1 cellular context compared by ENCODE assay signal in the genomic region with DNA sequence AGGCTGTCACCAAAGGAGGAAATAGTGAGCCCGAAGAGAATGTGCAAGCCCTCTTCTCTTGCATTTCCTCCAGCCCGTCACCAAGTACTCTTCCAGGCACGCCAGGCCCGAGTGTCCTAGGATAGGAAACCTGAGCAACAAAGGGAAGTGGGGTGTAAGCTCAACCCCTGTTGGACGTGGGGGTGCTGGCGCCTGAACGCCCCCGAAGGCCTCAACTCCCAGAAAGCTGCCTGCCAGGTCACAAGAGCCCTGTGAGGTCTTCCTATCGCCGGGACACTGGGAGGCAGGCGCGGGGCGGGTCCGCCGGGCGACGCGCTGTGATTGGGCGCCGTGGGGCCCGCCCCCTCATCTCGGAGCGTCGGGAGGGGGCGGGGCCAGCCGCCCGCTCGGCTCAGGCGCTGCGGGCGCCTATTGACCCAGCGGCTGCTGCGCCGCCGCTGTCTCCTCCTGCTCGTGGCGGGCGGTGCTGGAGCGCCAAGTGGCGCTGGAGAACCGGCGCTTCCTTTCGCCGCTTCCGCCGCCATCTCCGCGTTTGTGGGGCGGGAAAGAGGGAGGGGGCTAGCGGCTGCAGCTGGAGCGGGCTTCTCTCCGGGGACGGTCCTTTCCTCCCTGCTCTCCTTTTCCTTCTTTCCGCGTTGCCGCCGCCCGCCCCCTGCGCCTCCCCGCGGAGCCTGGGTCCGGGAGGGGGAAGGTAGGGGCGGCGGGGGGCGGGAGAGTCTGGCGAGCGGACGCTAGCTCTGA.
TF ChIP-seq lines count a peak whose summit lies in the region.

No MANE protein-coding gene starts in this region.

TF ChIP-seq in HepG2, 621 proteins besides CTCF, POLR2A, EP300 and RAD21 (continued from another document and continues in another):
- TF ChIP-seq, protein P1, sequence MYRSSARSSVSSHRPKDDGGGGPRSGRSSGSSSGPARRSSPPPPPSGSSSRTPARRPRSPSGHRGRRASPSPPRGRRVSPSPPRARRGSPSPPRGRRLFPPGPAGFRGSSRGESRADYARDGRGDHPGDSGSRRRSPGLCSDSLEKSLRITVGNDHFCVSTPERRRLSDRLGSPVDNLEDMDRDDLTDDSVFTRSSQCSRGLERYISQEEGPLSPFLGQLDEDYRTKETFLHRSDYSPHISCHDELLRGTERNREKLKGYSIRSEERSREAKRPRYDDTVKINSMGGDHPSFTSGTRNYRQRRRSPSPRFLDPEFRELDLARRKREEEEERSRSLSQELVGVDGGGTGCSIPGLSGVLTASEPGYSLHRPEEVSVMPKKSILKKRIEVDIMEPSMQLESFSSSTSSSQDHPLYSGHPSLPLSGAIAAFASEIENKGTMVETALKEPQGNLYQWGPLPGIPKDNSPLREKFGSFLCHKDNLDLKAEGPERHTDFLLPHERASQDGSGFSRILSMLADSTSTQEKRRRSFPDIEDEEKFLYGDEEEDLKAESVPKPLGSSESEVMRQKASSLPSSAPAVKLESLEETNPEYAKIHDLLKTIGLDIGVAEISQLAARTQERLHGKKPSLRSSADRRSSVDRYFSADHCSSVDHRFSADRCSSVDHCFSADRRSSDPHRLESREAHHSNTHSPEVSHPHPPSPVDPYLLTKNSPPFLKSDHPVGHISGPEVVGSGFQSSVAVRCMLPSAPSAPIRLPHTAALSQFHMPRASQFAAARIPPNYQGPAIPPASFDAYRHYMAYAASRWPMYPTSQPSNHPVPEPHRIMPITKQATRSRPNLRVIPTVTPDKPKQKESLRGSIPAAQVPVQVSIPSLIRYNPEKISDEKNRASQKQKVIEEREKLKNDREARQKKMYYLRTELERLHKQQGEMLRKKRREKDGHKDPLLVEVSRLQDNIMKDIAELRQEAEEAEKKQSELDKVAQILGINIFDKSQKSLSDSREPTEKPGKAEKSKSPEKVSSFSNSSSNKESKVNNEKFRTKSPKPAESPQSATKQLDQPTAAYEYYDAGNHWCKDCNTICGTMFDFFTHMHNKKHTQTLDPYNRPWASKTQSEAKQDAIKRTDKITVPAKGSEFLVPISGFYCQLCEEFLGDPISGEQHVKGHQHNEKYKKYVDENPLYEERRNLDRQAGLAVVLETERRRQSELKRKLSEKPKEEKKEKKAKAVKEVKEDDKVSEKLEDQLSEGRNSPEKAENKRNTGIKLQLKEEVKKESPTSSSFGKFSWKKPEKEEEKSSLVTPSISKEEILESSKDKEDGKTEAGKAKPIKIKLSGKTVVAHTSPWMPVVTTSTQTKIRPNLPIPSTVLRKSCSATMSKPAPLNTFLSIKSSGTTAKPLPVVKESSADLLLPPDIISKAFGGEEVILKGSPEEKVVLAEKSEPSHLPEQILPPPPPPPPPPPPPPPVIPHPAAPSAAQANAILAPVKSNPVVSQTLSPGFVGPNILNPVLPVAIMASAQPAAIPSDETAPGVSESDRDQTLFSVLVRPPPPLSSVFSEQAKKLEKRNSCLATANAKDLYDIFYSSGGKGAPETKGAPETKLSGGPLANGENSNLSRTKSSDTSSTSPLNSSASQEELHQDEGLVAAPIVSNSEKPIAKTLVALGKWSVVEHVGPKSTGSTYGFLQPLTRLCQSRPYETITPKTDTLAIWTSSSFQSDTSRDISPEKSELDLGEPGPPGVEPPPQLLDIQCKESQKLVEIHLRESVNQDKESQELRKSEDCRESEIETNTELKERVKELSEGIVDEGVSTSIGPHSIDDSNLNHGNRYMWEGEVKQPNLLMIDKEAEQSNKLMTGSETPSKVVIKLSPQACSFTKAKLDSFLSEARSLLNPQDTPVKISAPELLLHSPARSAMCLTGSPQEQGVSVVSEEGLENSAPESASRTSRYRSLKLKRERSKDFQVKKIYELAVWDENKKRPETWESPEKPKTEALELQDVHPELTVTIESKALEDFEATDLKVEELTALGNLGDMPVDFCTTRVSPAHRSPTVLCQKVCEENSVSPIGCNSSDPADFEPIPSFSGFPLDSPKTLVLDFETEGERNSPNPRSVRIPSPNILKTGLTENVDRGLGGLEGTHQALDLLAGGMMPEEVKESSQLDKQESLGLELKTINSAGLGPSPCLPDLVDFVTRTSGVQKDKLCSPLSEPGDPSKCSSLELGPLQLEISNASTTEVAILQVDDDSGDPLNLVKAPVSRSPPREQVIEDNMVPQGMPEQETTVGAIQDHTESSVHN (CRISPR knock-in tag; IDR thresholded peaks at IDR 0.05) = no peak
- TF ChIP-seq ZNF17 (CRISPR knock-in tag; IDR thresholded peaks at IDR 0.05) (no peak), ZNF850 (CRISPR knock-in tag; conservative IDR thresholded peaks at IDR 0.05) (no peak; the same call in 1 of the 2 replicates), ZFP62 (CRISPR knock-in tag; IDR thresholded peaks at IDR 0.05) (no peak), YEATS2 (CRISPR knock-in tag; IDR thresholded peaks at IDR 0.05; ENCODE audit: borderline replicate concordance) (peak; percentile 55), ZFYVE20 (CRISPR knock-in tag; IDR thresholded peaks at IDR 0.05; ENCODE audit: borderline replicate concordance, low read depth) (no peak), TCF7L2 (IDR thresholded peaks at IDR 0.05; ENCODE audit: low read depth, low read length) (no peak), SIX1 (CRISPR knock-in tag; IDR thresholded peaks at IDR 0.05; ENCODE audit: borderline replicate concordance) (no peak), TCF12 (IDR thresholded peaks at IDR 0.05) (no peak), TCF12 (CRISPR knock-in tag; IDR thresholded peaks at IDR 0.05) (0 out of 2 replicates have a peak, but pooled peaks have one; percentile 16), ZSCAN29 (CRISPR knock-in tag; conservative IDR thresholded peaks at IDR 0.05) (peak; percentile 71; the same call in 1 of the 2 replicates), RNF2 (conservative IDR thresholded peaks at IDR 0.05; ENCODE audit: low read depth) (no peak), ZNF772 (CRISPR knock-in tag; IDR thresholded peaks at IDR 0.05) (peak; percentile 73), GZF1 (CRISPR knock-in tag; IDR thresholded peaks at IDR 0.05) (no peak), HDAC1 (CRISPR knock-in tag; IDR thresholded peaks at IDR 0.05) (peak; percentile 51; the same call in 1 of the 2 replicates), ZBTB21 (CRISPR knock-in tag; IDR thresholded peaks at IDR 0.05) (no peak), ZNF337 (CRISPR knock-in tag; IDR thresholded peaks at IDR 0.05; ENCODE audit: borderline replicate concordance, low read depth) (no peak), ZNF598 (CRISPR knock-in tag; IDR thresholded peaks at IDR 0.05; ENCODE audit: borderline replicate concordance) (no peak), ZFP36L2 (CRISPR knock-in tag; IDR thresholded peaks at IDR 0.05) (no peak), ELF1 (CRISPR knock-in tag; IDR thresholded peaks at IDR 0.05) (peak; percentile 11; the same call in 1 of the 2 replicates), ETV6 (CRISPR knock-in tag; conservative IDR thresholded peaks at IDR 0.05) (no peak), ZNF264 (CRISPR knock-in tag; IDR thresholded peaks at IDR 0.05) (no peak)
- TF ChIP-seq, protein P2, sequence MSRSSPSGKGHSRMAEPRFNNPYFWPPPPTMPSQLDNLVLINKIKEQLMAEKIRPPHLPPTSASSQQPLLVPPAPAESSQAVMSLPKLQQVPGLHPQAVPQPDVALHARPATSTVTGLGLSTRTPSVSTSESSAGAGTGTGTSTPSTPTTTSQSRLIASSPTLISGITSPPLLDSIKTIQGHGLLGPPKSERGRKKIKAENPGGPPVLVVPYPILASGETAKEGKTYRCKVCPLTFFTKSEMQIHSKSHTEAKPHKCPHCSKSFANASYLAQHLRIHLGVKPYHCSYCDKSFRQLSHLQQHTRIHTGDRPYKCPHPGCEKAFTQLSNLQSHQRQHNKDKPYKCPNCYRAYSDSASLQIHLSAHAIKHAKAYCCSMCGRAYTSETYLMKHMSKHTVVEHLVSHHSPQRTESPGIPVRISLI (CRISPR knock-in tag; IDR thresholded peaks at IDR 0.05; ENCODE audit: borderline replicate concordance) = no peak
- TF ChIP-seq, protein P3, sequence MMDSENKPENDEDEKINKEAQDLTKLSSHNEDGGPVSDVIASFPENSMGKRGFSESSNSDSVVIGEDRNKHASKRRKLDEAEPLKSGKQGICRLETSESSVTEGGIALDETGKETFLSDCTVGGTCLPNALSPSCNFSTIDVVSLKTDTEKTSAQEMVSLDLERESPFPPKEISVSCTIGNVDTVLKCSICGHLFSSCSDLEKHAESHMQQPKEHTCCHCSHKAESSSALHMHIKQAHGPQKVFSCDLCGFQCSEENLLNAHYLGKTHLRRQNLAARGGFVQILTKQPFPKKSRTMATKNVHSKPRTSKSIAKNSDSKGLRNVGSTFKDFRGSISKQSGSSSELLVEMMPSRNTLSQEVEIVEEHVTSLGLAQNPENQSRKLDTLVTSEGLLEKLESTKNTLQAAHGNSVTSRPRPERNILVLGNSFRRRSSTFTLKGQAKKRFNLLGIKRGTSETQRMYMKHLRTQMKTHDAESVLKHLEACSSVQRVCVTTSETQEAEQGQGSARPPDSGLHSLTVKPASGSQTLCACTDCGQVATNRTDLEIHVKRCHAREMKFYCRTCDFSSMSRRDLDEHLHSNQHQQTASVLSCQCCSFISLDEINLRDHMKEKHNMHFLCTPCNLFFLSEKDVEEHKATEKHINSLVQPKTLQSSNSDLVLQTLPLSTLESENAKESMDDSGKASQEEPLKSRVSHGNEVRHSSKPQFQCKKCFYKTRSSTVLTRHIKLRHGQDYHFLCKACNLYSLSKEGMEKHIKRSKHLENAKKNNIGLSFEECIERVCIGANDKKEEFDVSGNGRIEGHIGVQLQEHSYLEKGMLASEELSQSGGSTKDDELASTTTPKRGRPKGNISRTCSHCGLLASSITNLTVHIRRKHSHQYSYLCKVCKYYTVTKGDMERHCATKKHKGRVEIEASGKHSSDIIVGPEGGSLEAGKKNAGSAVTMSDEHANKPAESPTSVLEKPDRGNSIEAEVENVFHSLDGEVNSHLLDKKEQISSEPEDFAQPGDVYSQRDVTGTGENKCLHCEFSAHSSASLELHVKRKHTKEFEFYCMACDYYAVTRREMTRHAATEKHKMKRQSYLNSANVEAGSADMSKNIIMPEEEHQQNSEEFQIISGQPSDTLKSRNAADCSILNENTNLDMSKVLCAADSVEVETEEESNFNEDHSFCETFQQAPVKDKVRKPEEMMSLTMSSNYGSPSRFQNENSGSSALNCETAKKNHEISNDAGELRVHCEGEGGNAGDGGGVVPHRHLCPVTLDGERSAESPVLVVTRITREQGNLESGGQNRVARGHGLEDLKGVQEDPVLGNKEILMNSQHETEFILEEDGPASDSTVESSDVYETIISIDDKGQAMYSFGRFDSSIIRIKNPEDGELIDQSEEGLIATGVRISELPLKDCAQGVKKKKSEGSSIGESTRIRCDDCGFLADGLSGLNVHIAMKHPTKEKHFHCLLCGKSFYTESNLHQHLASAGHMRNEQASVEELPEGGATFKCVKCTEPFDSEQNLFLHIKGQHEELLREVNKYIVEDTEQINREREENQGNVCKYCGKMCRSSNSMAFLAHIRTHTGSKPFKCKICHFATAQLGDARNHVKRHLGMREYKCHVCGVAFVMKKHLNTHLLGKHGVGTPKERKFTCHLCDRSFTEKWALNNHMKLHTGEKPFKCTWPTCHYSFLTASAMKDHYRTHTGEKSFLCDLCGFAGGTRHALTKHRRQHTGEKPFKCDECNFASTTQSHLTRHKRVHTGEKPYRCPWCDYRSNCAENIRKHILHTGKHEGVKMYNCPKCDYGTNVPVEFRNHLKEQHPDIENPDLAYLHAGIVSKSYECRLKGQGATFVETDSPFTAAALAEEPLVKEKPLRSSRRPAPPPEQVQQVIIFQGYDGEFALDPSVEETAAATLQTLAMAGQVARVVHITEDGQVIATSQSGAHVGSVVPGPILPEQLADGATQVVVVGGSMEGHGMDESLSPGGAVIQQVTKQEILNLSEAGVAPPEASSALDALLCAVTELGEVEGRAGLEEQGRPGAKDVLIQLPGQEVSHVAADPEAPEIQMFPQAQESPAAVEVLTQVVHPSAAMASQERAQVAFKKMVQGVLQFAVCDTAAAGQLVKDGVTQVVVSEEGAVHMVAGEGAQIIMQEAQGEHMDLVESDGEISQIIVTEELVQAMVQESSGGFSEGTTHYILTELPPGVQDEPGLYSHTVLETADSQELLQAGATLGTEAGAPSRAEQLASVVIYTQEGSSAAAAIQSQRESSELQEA (CRISPR knock-in tag; IDR thresholded peaks at IDR 0.05; ENCODE audit: not compliant biosample characterization) = no peak
- TF ChIP-seq, protein P4, sequence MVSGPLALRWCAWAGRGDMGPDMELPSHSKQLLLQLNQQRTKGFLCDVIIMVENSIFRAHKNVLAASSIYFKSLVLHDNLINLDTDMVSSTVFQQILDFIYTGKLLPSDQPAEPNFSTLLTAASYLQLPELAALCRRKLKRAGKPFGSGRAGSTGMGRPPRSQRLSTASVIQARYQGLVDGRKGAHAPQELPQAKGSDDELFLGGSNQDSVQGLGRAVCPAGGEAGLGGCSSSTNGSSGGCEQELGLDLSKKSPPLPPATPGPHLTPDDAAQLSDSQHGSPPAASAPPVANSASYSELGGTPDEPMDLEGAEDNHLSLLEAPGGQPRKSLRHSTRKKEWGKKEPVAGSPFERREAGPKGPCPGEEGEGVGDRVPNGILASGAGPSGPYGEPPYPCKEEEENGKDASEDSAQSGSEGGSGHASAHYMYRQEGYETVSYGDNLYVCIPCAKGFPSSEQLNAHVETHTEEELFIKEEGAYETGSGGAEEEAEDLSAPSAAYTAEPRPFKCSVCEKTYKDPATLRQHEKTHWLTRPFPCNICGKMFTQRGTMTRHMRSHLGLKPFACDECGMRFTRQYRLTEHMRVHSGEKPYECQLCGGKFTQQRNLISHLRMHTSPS (CRISPR knock-in tag; IDR thresholded peaks at IDR 0.05; ENCODE audit: low read depth) = no peak
- TF ChIP-seq, protein P5, sequence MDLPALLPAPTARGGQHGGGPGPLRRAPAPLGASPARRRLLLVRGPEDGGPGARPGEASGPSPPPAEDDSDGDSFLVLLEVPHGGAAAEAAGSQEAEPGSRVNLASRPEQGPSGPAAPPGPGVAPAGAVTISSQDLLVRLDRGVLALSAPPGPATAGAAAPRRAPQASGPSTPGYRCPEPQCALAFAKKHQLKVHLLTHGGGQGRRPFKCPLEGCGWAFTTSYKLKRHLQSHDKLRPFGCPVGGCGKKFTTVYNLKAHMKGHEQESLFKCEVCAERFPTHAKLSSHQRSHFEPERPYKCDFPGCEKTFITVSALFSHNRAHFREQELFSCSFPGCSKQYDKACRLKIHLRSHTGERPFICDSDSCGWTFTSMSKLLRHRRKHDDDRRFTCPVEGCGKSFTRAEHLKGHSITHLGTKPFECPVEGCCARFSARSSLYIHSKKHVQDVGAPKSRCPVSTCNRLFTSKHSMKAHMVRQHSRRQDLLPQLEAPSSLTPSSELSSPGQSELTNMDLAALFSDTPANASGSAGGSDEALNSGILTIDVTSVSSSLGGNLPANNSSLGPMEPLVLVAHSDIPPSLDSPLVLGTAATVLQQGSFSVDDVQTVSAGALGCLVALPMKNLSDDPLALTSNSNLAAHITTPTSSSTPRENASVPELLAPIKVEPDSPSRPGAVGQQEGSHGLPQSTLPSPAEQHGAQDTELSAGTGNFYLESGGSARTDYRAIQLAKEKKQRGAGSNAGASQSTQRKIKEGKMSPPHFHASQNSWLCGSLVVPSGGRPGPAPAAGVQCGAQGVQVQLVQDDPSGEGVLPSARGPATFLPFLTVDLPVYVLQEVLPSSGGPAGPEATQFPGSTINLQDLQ (CRISPR knock-in tag; IDR thresholded peaks at IDR 0.05) = no peak
- TF ChIP-seq, protein P6, sequence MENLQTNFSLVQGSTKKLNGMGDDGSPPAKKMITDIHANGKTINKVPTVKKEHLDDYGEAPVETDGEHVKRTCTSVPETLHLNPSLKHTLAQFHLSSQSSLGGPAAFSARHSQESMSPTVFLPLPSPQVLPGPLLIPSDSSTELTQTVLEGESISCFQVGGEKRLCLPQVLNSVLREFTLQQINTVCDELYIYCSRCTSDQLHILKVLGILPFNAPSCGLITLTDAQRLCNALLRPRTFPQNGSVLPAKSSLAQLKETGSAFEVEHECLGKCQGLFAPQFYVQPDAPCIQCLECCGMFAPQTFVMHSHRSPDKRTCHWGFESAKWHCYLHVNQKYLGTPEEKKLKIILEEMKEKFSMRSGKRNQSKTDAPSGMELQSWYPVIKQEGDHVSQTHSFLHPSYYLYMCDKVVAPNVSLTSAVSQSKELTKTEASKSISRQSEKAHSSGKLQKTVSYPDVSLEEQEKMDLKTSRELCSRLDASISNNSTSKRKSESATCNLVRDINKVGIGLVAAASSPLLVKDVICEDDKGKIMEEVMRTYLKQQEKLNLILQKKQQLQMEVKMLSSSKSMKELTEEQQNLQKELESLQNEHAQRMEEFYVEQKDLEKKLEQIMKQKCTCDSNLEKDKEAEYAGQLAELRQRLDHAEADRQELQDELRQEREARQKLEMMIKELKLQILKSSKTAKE (CRISPR knock-in tag; IDR thresholded peaks at IDR 0.05; ENCODE audit: borderline replicate concordance) = 0 out of 2 replicates have a peak, but pooled peaks have one; percentile 24
